ENCODE assay signal across 8 cellular contexts in the genomic region with DNA sequence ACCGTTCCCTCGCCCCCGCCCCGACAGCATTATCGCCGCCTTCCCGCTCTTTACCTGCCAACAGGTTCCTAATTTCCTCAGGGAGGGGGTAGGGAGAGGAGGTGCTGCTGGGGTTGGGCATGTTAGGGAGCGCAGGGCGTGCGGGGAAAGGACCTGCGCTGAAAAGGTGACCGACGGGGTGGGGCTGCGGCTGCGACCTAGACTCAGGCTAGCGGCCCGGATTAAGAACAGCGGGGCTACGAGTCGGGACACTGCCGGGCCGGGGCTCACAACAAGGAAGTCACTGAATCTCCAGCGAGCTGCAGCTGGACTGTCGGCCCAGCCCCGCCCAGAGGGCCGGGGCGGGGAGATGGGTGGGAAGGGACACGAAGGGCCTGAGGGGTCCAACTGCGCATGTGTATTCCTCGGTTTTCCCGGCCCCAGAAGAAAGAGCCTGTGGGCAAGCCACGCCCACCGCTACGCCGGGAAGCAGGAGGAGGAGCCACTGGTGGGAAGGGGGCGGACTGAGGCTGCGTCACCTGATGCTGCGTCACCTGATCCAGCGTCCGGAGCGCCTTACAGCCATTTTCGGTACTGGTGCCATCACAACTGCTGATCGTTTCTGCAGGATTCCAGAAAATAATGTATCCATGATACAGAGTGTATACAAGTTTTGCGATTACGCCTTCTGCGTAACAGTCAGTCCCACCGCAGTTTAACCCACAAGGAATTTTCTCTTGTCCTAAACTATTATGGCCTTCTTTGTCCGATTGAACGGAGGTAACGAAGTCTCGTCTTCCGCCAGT. TPM values are rescaled to one million over a fixed set of nuclear protein-coding genes. Genes with fewer than 3 reads are reported as not detected.
DNase-seq lines count a peak whose midpoint lies in the region; ATAC-seq, FAIRE-seq and TF ChIP-seq lines count a peak whose summit lies in the region.

A gene with protein sequence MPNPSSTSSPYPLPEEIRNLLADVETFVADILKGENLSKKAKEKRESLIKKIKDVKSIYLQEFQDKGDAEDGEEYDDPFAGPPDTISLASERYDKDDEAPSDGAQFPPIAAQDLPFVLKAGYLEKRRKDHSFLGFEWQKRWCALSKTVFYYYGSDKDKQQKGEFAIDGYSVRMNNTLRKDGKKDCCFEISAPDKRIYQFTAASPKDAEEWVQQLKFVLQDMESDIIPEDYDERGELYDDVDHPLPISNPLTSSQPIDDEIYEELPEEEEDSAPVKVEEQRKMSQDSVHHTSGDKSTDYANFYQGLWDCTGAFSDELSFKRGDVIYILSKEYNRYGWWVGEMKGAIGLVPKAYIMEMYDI (minus strand): TSS at position 282 of the 785 bp plus-strand sequence. CDS start 161 bp downstream, at position 121.

- peak within 1 kb of the TSS; percentile 99 for H3K56ac ChIP-seq in IMR-90 (ENCODE audit: extremely low read depth, insufficient read depth, low read length)

- peak within 1 kb of the TSS; percentile 46 for H2AK5ac ChIP-seq in IMR-90 (ENCODE audit: low read depth, low read length)

- H3K9me3 ChIP-seq in IMR-90 (ENCODE audit: control insufficient read depth, insufficient read depth, low read length) (no peaks in the 10 kb centered on the region), esophagus squamous epithelium (no peaks in the 10 kb centered on the region)

- peak within 1 kb of the TSS; percentile 91 for H4K91ac ChIP-seq in IMR-90 (ENCODE audit: insufficient read depth, low read depth, low read length)

- no peaks in the 10 kb centered on the region for H3K9me1 ChIP-seq in IMR-90 (ENCODE audit: insufficient read depth, low read length)

- H2BK120ac ChIP-seq in IMR-90 (ENCODE audit: low read depth, low read length): peak within 1 kb of the TSS; percentile 87

- peak within 1 kb of the TSS; percentile 66 for H2BK20ac ChIP-seq in IMR-90 (ENCODE audit: low read depth, low read length)

- H2AK9ac ChIP-seq in IMR-90 (replicated peaks; ENCODE audit: low read depth, low read length, poor library complexity): peak within 1 kb of the TSS; percentile 80

- in situ Hi-C loops in IMR-90 (cut with MboI; ENCODE audit: low sequenced_read_pairs): loop anchor here (25.0 kb wide), 1 partner anchor 652 kb away; a partner anchor contains a TSS

- peak within 1 kb of the TSS; percentile 99 for H3K23ac ChIP-seq in IMR-90 (ENCODE audit: low read depth, low read length)

- TF ChIP-seq CTCF in IMR-90 (conservative IDR thresholded peaks at IDR 0.05; ENCODE audit: low read depth, low read length): no peak
- TF ChIP-seq CTCF in esophagus squamous epithelium (IDR thresholded peaks at IDR 0.05): no peak

- H3K27ac ChIP-seq in IMR-90 (ENCODE audit: insufficient read depth, low read length): peak within 1 kb of the TSS; percentile 77
- H3K27ac ChIP-seq in esophagus squamous epithelium: peak within 1 kb of the TSS; percentile 96 to 99 (median 97)

- H3K4me2 ChIP-seq in IMR-90 (ENCODE audit: low read depth, low read length): peak within 1 kb of the TSS; percentile 90

- dilution Hi-C loops in IMR-90 (cut with HindIII; ENCODE audit: low sequenced_read_pairs, unreplicated experiment): no loop called here

- H3K9me3 Mint-ChIP-seq in activated T-helper 1 cell treated with anti-CD3 and anti-CD28 coated beads, Interleukin-12 subunit alpha, Interleukin-12 subunit beta, Interleukin-2, Interleukin-4 antibody, amounts not matched to agents 30 ng/mL and 10 ng/mL and 1 ng/mL, durations not matched to agents 14 hours and 24 hours and 36 hours: no peaks in the 10 kb centered on the region

- ATAC-seq in GM21528 (IDR thresholded peaks at IDR 0.05; ENCODE audit: low FRiP score, unreplicated experiment) (peak; percentile 95), IMR-90 (ENCODE audit: low read depth) (peak; percentile 98)

- H4K20me1 ChIP-seq in IMR-90 (ENCODE audit: insufficient read depth, low read length): no peaks in the 10 kb centered on the region

- peaks cover 21% of the 10 kb centered on the region for H3K4me1 Mint-ChIP-seq in activated T-helper 1 cell treated with anti-CD3 and anti-CD28 coated beads, Interleukin-12 subunit alpha, Interleukin-12 subunit beta, Interleukin-2, Interleukin-4 antibody, amounts not matched to agents 30 ng/mL and 10 ng/mL and 1 ng/mL, durations not matched to agents 14 hours and 24 hours and 36 hours (ENCODE audit: low read depth)

- H3K27me3 Mint-ChIP-seq in activated T-helper 1 cell treated with anti-CD3 and anti-CD28 coated beads, Interleukin-12 subunit alpha, Interleukin-12 subunit beta, Interleukin-2, Interleukin-4 antibody, amounts not matched to agents 30 ng/mL and 10 ng/mL and 1 ng/mL, durations not matched to agents 14 hours and 24 hours and 36 hours (ENCODE audit: insufficient read depth): peaks cover 29% of the 10 kb centered on the region

- H3K14ac ChIP-seq in IMR-90 (replicated peaks; ENCODE audit: low read depth, low read length): peak within 1 kb of the TSS; percentile 98

- CTCF ChIA-PET in IMR-90 (lab: Yijun Ruan, JAX): no interaction called here

- H3K27ac Mint-ChIP-seq in activated T-helper 1 cell treated with anti-CD3 and anti-CD28 coated beads, Interleukin-12 subunit alpha, Interleukin-12 subunit beta, Interleukin-2, Interleukin-4 antibody, amounts not matched to agents 30 ng/mL and 10 ng/mL and 1 ng/mL, durations not matched to agents 14 hours and 24 hours and 36 hours: peak within 1 kb of the TSS; percentile 78

- H3K4me1 ChIP-seq in IMR-90 (ENCODE audit: control insufficient read depth, insufficient read depth, low read length): no peaks in the 10 kb centered on the region
- peaks cover 0 to 52% (median 0%) of the 10 kb centered on the region in 3 donors for H3K4me1 ChIP-seq in esophagus squamous epithelium

- FAIRE-seq in RCC 7860 (lab: Jason Lieb, UNC): peak; percentile 98

- H3K36me3 Mint-ChIP-seq in activated T-helper 1 cell treated with anti-CD3 and anti-CD28 coated beads, Interleukin-12 subunit alpha, Interleukin-12 subunit beta, Interleukin-2, Interleukin-4 antibody, amounts not matched to agents 30 ng/mL and 10 ng/mL and 1 ng/mL, durations not matched to agents 14 hours and 24 hours and 36 hours (ENCODE audit: low read depth): peaks cover 3% of the 10 kb centered on the region

- TF ChIP-seq RAD21 in IMR-90 (IDR thresholded peaks at IDR 0.05; ENCODE audit: low read length): no peak

- peak within 1 kb of the TSS; percentile 43 for H3K18ac ChIP-seq in IMR-90 (ENCODE audit: low read depth, low read length)

- peak within 1 kb of the TSS; percentile 82 for H3K9ac ChIP-seq in IMR-90 (ENCODE audit: low read depth, low read length)

- H3K4me3 ChIP-seq in IMR-90 (ENCODE audit: insufficient read depth, low read depth, low read length) (peak within 1 kb of the TSS; percentile 73), esophagus squamous epithelium (peak within 1 kb of the TSS; percentile 59 to 85 (median 77))

- no peaks in the 10 kb centered on the region for H3K36me3 ChIP-seq in IMR-90 (ENCODE audit: control insufficient read depth, insufficient read depth, low read length)
- no peaks in the 10 kb centered on the region for H3K36me3 ChIP-seq in esophagus squamous epithelium

- WGBS in IMR-90 (ENCODE audit: extremely low coverage in 2 of 2, insufficient read length in 1 of 2), 2 experiments: 0% methylated on average over 11 of the region's 52 CpGs; no CpG with 5 or more reads in 1 of the 2 experiments
- 0% methylated on average over 25 to 40 of the region's 52 CpGs for WGBS in esophagus squamous epithelium, 2 donors

- no peaks in the 10 kb centered on the region for H3K27me3 ChIP-seq in IMR-90 (ENCODE audit: control insufficient read depth, insufficient read depth, low read length)
- peaks cover 0 to 36% (median 2%) of the 10 kb centered on the region in 4 donors for H3K27me3 ChIP-seq in esophagus squamous epithelium

- peak within 1 kb of the TSS; percentile 93 for H2BK5ac ChIP-seq in IMR-90 (ENCODE audit: low read depth, low read length, poor library complexity, severe bottlenecking)

- DNase-seq in DMS114 treated with DMSO at 0.1 percent for 48 hours (lab: John Stamatoyannopoulos, UW; ENCODE audit: unreplicated experiment) (peak; percentile 97), IMR-90 (peak; percentile 99), RCC 7860 (ENCODE audit: low spot score) (peak; percentile 99), esophagus squamous epithelium (lab: John Stamatoyannopoulos, UW) (peak; percentile 91), myocyte (ENCODE audit: low read depth) (peak; percentile 100)
- DNase-seq in activated T-helper 1 cell treated with anti-CD3 and anti-CD28 coated beads, Interleukin-12 subunit alpha, Interleukin-12 subunit beta, Interleukin-2, Interleukin-4 antibody, amounts not matched to agents 30 ng/mL and 10 ng/mL and 1 ng/mL, durations not matched to agents 14 hours and 24 hours and 36 hours (ENCODE audit: low spot score): peak; percentile 83
- peak; percentile 85 to 87 for DNase-seq in stimulated activated CD8-positive, alpha-beta memory T cell treated with anti-CD3 and anti-CD28 coated beads, Interleukin-7, amount 100 ng/mL, for 48 hours (ENCODE audit: extremely low read depth in 1 of 2, low read depth in 1 of 2)

- H3K79me1 ChIP-seq in IMR-90 (ENCODE audit: low read depth in 1 of 2, low read length in 2 of 2): peaks cover 4 to 9% of the 10 kb centered on the region in 2 experiments; a peak in 3 of 4 replicates

- peak within 1 kb of the TSS; percentile 73; the same call in 1 of the 3 replicates for H2BK15ac ChIP-seq in IMR-90 (ENCODE audit: low read depth, low read length)

- H3K4ac ChIP-seq in IMR-90 (ENCODE audit: low read depth, low read length): peak within 1 kb of the TSS; percentile 94

- BruUV-seq in IMR-90 (replicated peaks; lab: Mats Ljungman, UMichigan): no TSS peak

- intact Hi-C loops in IMR-90 (cut with micrococcal nuclease): loop anchor here (2.0 to 10.0 kb wide), 2 partner anchors 232 to 490 kb away; no protein-coding TSS in a partner anchor
- intact Hi-C loops in activated T-helper 1 cell treated with anti-CD3 and anti-CD28 coated beads, Interleukin-12 subunit alpha, Interleukin-12 subunit beta, Interleukin-2, Interleukin-4 antibody, amounts not matched to agents 30 ng/mL and 10 ng/mL and 1 ng/mL, durations not matched to agents 14 hours and 24 hours and 36 hours (cut with micrococcal nuclease): loop anchor here (1.0 to 10.0 kb wide), 10 partner anchors 232 to 1739 kb away; a partner anchor contains a TSS
- intact Hi-C loops in esophagus squamous epithelium (cut with DNase I): loop anchor here (5.0 kb wide), 1 partner anchor 233 kb away; a partner anchor contains a TSS

- peak within 1 kb of the TSS; percentile 96 for H2AFZ ChIP-seq in IMR-90 (replicated peaks; ENCODE audit: low read length, poor library complexity)

- peak within 1 kb of the TSS; percentile 93 for H3K4me3 Mint-ChIP-seq in activated T-helper 1 cell treated with anti-CD3 and anti-CD28 coated beads, Interleukin-12 subunit alpha, Interleukin-12 subunit beta, Interleukin-2, Interleukin-4 antibody, amounts not matched to agents 30 ng/mL and 10 ng/mL and 1 ng/mL, durations not matched to agents 14 hours and 24 hours and 36 hours

- H4K8ac ChIP-seq in IMR-90 (ENCODE audit: low read depth in 2 of 2, low read length in 2 of 2): peak within 1 kb of the TSS; percentile 26 to 99

- peak; percentile 85 for TF ChIP-seq POLR2A in IMR-90 (IDR thresholded peaks at IDR 0.05; ENCODE audit: low read depth, low read length)
- TF ChIP-seq POLR2A in esophagus squamous epithelium (IDR thresholded peaks at IDR 0.05): peak in 3 of 4 donors; percentile 73 to 95 (median 94)

- POLR2A ChIA-PET in IMR-90 (lab: Charles Lee; ENCODE audit: unreplicated experiment): interaction anchor here (0.5 kb wide), 1 partner anchor 266 kb away, joined by 3 read pairs; a partner anchor contains a TSS

- H4K5ac ChIP-seq in IMR-90 (ENCODE audit: low read depth, low read length): peak within 1 kb of the TSS; percentile 66

RNA-seq across cellular contexts. Expression of the gene that starts here (rescaled TPM):
- total RNA-seq in IMR-90 (2012; rRNA removed) (5.7 and 11.1 TPM in 2 replicates), esophagus squamous epithelium (10 to 100 TPM; 19.3 to 25.2 (median 21.4) TPM), myocyte (43.3 and 48.1 TPM in 2 replicates)
- polyA plus RNA-seq in IMR-90 (2012; rRNA removed): 5.4 and 7.4 TPM in 2 replicates
- polyA plus RNA-seq in IMR-90 (2012; cell fraction: cytosol; rRNA removed): 1.7 and 2.4 TPM in 2 replicates
- 1.1 and 4.2 TPM in 2 replicates for polyA plus RNA-seq in IMR-90 (2012; cell fraction: nucleus; rRNA removed; ENCODE audit: low replicate concordance)
- total RNA-seq in activated T-helper 1 cell treated with anti-CD3 and anti-CD28 coated beads, Interleukin-12 subunit alpha, Interleukin-12 subunit beta, Interleukin-2, Interleukin-4 antibody, amounts not matched to agents 30 ng/mL and 10 ng/mL and 1 ng/mL, durations not matched to agents 14 hours and 24 hours and 36 hours: 3.2 and 3.3 TPM in 2 replicates
- 18.0 TPM for polyA plus RNA-seq in myocyte (2012)

Comparison
In these comparisons a context has a peak if more than half of its experiments do, and no peak if none do; other contexts are left out.
1. Peak in every context shown above with its lines: DNase-seq, ATAC-seq, H3K4me3 ChIP-seq and H3K27ac ChIP-seq.